In the genomic region with DNA sequence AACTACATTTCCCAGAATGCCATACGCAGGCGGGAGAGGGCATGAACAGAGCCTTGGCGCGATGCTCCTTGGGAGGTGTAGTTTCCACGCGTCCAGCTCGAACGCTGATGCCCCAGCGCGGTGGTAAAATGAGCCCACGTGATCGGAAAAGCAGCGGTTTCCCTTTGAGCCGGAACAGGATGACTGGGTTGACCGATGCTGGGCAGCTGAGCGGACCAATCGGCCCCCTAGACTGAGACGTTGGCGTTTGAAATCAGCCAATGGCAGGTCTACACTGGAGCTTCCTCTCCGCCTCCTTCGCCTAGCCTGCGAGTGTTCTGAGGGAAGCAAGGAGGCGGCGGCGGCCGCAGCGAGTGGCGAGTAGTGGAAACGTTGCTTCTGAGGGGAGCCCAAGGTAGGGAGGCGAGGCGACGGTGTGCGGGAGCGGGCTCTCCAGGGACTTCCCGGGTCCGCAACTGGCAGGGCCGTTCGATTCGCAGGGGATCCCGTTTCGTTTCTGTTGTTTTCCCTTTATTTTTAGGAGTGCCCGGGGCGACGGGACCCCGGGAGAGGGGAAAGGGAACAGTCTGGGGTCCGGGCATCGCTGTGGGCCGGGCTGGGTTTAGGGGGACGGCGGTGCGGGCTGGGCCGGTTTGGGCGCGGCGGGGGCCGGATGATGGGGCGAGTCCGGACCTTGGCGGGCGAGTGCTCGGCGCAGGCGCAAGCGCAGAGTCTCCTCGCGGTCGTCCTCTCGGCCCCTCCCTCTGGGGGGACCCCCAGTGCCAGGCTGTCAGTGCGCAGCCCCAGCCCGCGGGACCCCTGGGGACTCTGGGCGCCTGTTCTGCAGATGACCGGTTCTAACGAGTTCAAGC, we compare ENCODE assay signal across 1 cellular context.
TF ChIP-seq lines count a peak whose summit lies in the region.

A gene with protein sequence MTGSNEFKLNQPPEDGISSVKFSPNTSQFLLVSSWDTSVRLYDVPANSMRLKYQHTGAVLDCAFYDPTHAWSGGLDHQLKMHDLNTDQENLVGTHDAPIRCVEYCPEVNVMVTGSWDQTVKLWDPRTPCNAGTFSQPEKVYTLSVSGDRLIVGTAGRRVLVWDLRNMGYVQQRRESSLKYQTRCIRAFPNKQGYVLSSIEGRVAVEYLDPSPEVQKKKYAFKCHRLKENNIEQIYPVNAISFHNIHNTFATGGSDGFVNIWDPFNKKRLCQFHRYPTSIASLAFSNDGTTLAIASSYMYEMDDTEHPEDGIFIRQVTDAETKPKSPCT (plus strand): TSS at position 311 of the 851 bp plus-strand sequence. CDS start 516 bp downstream, at position 827.

TF ChIP-seq in GM12878, 131 proteins besides CTCF, POLR2A, EP300 and RAD21 (continued from another document):
- TF ChIP-seq IKZF2 (IDR thresholded peaks at IDR 0.05) (0 out of 4 replicates have a peak, but pooled peaks of 1 of the 2 experiments have one; percentile 2), SUPT20H (IDR thresholded peaks at IDR 0.05; ENCODE audit: borderline replicate concordance, control insufficient read depth, low read depth, low read length) (no peak), WRNIP1 (IDR thresholded peaks at IDR 0.05; ENCODE audit: borderline replicate concordance, low read depth, low read length) (no peak), TCF7 (IDR thresholded peaks at IDR 0.05; ENCODE audit: borderline replicate concordance) (no peak), HDGF (IDR thresholded peaks at IDR 0.05) (peak; percentile 43), SMAD1 (IDR thresholded peaks at IDR 0.05; ENCODE audit: low read depth, partially characterized antibody) (no peak), MTA2 (IDR thresholded peaks at IDR 0.05; ENCODE audit: low read depth) (peak; percentile 91), IKZF1 (conservative IDR thresholded peaks at IDR 0.05) (peak; percentile 99), YY1 (IDR thresholded peaks at IDR 0.05; ENCODE audit: low read depth, low read length) (peak; percentile 81), CBX5 (IDR thresholded peaks at IDR 0.05; ENCODE audit: low read depth) (no peak), FOXK2 (IDR thresholded peaks at IDR 0.05) (no peak), STAT1 (conservative IDR thresholded peaks at IDR 0.05) (no peak), MEF2B (IDR thresholded peaks at IDR 0.05; ENCODE audit: partially characterized antibody, poor library complexity, severe bottlenecking) (peak; percentile 62), NR2C1 (IDR thresholded peaks at IDR 0.05) (peak; percentile 98), YBX1 (IDR thresholded peaks at IDR 0.05) (no peak), TCF3 (IDR thresholded peaks at IDR 0.05; ENCODE audit: borderline replicate concordance, insufficient read depth, low read depth, low read length) (no peak), SMC3 (IDR thresholded peaks at IDR 0.05; ENCODE audit: borderline replicate concordance, low read length) (no peak), BMI1 (IDR thresholded peaks at IDR 0.05; ENCODE audit: borderline replicate concordance) (no peak), ZNF24 (IDR thresholded peaks at IDR 0.05) (no peak), ZSCAN29 (IDR thresholded peaks at IDR 0.05) (no peak), KLF5 (IDR thresholded peaks at IDR 0.05; ENCODE audit: partially characterized antibody) (no peak), GATAD2B (conservative IDR thresholded peaks at IDR 0.05; ENCODE audit: low read depth) (no peak; the same call in 1 of the 2 replicates), SP1 (IDR thresholded peaks at IDR 0.05; ENCODE audit: low read depth, low read length) (peak; percentile 96)
- TF ChIP-seq, protein P1, sequence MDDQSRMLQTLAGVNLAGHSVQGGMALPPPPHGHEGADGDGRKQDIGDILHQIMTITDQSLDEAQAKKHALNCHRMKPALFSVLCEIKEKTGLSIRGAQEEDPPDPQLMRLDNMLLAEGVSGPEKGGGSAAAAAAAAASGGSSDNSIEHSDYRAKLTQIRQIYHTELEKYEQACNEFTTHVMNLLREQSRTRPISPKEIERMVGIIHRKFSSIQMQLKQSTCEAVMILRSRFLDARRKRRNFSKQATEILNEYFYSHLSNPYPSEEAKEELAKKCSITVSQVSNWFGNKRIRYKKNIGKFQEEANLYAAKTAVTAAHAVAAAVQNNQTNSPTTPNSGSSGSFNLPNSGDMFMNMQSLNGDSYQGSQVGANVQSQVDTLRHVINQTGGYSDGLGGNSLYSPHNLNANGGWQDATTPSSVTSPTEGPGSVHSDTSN (IDR thresholded peaks at IDR 0.05; ENCODE audit: insufficient replicate concordance, low read depth, low read length): peak; percentile 96
- TF ChIP-seq, protein P2, sequence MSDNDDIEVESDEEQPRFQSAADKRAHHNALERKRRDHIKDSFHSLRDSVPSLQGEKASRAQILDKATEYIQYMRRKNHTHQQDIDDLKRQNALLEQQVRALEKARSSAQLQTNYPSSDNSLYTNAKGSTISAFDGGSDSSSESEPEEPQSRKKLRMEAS (IDR thresholded peaks at IDR 0.05; ENCODE audit: low read depth, low read length): peak; percentile 90
- TF ChIP-seq, protein P3, sequence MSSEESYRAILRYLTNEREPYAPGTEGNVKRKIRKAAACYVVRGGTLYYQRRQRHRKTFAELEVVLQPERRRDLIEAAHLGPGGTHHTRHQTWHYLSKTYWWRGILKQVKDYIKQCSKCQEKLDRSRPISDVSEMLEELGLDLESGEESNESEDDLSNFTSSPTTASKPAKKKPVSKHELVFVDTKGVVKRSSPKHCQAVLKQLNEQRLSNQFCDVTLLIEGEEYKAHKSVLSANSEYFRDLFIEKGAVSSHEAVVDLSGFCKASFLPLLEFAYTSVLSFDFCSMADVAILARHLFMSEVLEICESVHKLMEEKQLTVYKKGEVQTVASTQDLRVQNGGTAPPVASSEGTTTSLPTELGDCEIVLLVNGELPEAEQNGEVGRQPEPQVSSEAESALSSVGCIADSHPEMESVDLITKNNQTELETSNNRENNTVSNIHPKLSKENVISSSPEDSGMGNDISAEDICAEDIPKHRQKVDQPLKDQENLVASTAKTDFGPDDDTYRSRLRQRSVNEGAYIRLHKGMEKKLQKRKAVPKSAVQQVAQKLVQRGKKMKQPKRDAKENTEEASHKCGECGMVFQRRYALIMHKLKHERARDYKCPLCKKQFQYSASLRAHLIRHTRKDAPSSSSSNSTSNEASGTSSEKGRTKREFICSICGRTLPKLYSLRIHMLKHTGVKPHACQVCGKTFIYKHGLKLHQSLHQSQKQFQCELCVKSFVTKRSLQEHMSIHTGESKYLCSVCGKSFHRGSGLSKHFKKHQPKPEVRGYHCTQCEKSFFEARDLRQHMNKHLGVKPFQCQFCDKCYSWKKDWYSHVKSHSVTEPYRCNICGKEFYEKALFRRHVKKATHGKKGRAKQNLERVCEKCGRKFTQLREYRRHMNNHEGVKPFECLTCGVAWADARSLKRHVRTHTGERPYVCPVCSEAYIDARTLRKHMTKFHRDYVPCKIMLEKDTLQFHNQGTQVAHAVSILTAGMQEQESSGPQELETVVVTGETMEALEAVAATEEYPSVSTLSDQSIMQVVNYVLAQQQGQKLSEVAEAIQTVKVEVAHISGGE (CRISPR knock-in tag; IDR thresholded peaks at IDR 0.05): no peak
- TF ChIP-seq, protein P4, sequence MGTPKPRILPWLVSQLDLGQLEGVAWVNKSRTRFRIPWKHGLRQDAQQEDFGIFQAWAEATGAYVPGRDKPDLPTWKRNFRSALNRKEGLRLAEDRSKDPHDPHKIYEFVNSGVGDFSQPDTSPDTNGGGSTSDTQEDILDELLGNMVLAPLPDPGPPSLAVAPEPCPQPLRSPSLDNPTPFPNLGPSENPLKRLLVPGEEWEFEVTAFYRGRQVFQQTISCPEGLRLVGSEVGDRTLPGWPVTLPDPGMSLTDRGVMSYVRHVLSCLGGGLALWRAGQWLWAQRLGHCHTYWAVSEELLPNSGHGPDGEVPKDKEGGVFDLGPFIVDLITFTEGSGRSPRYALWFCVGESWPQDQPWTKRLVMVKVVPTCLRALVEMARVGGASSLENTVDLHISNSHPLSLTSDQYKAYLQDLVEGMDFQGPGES (IDR thresholded peaks at IDR 0.05): peak; percentile 81
- TF ChIP-seq, protein P5, sequence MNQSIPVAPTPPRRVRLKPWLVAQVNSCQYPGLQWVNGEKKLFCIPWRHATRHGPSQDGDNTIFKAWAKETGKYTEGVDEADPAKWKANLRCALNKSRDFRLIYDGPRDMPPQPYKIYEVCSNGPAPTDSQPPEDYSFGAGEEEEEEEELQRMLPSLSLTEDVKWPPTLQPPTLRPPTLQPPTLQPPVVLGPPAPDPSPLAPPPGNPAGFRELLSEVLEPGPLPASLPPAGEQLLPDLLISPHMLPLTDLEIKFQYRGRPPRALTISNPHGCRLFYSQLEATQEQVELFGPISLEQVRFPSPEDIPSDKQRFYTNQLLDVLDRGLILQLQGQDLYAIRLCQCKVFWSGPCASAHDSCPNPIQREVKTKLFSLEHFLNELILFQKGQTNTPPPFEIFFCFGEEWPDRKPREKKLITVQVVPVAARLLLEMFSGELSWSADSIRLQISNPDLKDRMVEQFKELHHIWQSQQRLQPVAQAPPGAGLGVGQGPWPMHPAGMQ (IDR thresholded peaks at IDR 0.05; ENCODE audit: borderline replicate concordance): no peak
